ENCODE assay signal across 3 cellular contexts in genomic region chr5:40871177-40871576, GRCh38.
TF ChIP-seq lines count a peak whose summit lies in the region.

No MANE protein-coding gene starts in this region.

TF ChIP-seq in SK-N-SH treated with all-trans-retinoic acid at 6 μM for 48 hours, 23 proteins besides CTCF, POLR2A, EP300 and RAD21:
- TF ChIP-seq ESRRG (CRISPR knock-in tag; IDR thresholded peaks at IDR 0.05) (no peak), ZNF8 (CRISPR knock-in tag; IDR thresholded peaks at IDR 0.05) (no peak), ARNTL (CRISPR knock-in tag; IDR thresholded peaks at IDR 0.05; ENCODE audit: borderline replicate concordance, low read depth) (no peak), RARB (CRISPR knock-in tag; IDR thresholded peaks at IDR 0.05) (no peak), POU6F1 (CRISPR knock-in tag; IDR thresholded peaks at IDR 0.05; ENCODE audit: borderline replicate concordance, low read depth) (no peak)

TF ChIP-seq in SK-N-SH, 30 proteins besides CTCF, POLR2A, EP300 and RAD21:
- TF ChIP-seq REST (IDR thresholded peaks at IDR 0.05; ENCODE audit: low read depth, low read length) (no peak), TCF12 (IDR thresholded peaks at IDR 0.05) (no peak), MXI1 (IDR thresholded peaks at IDR 0.05; ENCODE audit: low read depth, low read length) (no peak), EZH2phosphoT487 (IDR thresholded peaks at IDR 0.05; ENCODE audit: borderline replicate concordance, low read depth) (no peak), RXRA (IDR thresholded peaks at IDR 0.05; ENCODE audit: borderline replicate concordance, low read depth) (no peak), RCOR1 (IDR thresholded peaks at IDR 0.05; ENCODE audit: low read length) (no peak), MAX (IDR thresholded peaks at IDR 0.05; ENCODE audit: low read depth) (no peak), SIN3A (IDR thresholded peaks at IDR 0.05; ENCODE audit: borderline replicate concordance, low read depth, low read length) (no peak), CHD2 (IDR thresholded peaks at IDR 0.05; ENCODE audit: low read length, partially characterized antibody) (no peak), NRF1 (IDR thresholded peaks at IDR 0.05; ENCODE audit: low read depth, low read length) (no peak), RFX5 (IDR thresholded peaks at IDR 0.05; ENCODE audit: low read length) (no peak), TEAD4 (IDR thresholded peaks at IDR 0.05; ENCODE audit: borderline replicate concordance, insufficient read depth) (no peak), ZBTB33 (IDR thresholded peaks at IDR 0.05; ENCODE audit: borderline replicate concordance, low read depth) (no peak), GABPA (IDR thresholded peaks at IDR 0.05; ENCODE audit: low read depth) (no peak), POLR2AphosphoS5 (IDR thresholded peaks at IDR 0.05; ENCODE audit: low read depth, low read length) (no peak), JUND (IDR thresholded peaks at IDR 0.05) (no peak), GATA2 (CRISPR knock-in tag; IDR thresholded peaks at IDR 0.05) (no peak), IRF3 (IDR thresholded peaks at IDR 0.05; ENCODE audit: low read depth, low read length) (no peak)

TF ChIP-seq in K562, 482 proteins besides CTCF, POLR2A, EP300 and RAD21:
- TF ChIP-seq LARP7 (IDR thresholded peaks at IDR 0.05) (no peak), NFE2 (IDR thresholded peaks at IDR 0.05; ENCODE audit: low read depth) (peak; percentile 20; the same call in 1 of the 2 replicates)
